Comparison of ENCODE assay signal across 24 cellular contexts in the genomic region with DNA sequence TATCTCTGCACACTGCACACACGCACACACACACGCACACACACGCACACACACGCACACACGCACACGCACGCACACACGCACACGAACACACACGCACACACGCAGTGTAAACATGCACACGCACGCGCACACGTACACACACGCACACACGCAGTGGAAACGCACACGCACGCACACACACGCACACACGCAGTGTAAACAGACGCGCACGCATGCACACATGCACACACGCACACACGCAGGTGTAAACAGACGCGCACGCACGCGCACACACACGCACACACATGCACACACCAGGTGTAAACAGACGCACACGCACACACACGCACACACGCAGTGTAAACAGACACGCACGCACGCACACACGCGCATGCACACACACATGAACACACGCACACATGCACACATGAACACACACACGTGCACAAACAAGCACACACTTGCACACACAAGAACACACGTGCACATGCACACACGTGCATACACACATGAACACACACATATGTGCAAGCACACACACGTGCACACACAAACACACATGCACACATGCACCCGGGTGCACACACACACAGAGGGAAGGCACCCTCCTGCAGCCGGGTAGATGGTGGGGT. TPM values are rescaled to one million over a fixed set of nuclear protein-coding genes. Genes with fewer than 3 reads are reported as not detected.
"Had no signal": no experiment of that assay in that cellular context is flagged by ENCODE, and none has a peak within 500 bp of the region (broad histone marks: within the 10 kb centered on the region; RNA-seq: fewer than 3 reads in every experiment).

No MANE protein-coding gene starts in this region.

- H3K79me2 ChIP-seq: hepatocyte had no signal

- H3K27me3 ChIP-seq: foreskin keratinocyte, heart left ventricle, hepatocyte, transverse colon had no signal

- ATAC-seq: foreskin keratinocyte; gastroesophageal sphincter; natural killer cell; stimulated activated naive CD8-positive, alpha-beta T cell treated with anti-CD3 and anti-CD28 coated beads, Interleukin-15, amount 100 ng/mL, for 72 hours had no signal

- H3K4me1 ChIP-seq: foreskin keratinocyte, gastroesophageal sphincter, suprapubic skin, transverse colon had no signal

- FAIRE-seq: endothelial cell of umbilical vein, kidney had no signal

- H3K36me3 ChIP-seq: esophagus muscularis mucosa, gastroesophageal sphincter, heart left ventricle, suprapubic skin, transverse colon had no signal

- H3K27ac ChIP-seq: esophagus muscularis mucosa, foreskin keratinocyte, gastroesophageal sphincter, heart left ventricle, hepatocyte, suprapubic skin, transverse colon had no signal

- H3K9me3 ChIP-seq: esophagus muscularis mucosa, gastroesophageal sphincter, heart left ventricle, suprapubic skin, transverse colon had no signal

- H3K4me2 ChIP-seq: hepatocyte, smooth muscle cell had no signal

- H3K4me3 ChIP-seq: dorsolateral prefrontal cortex, esophagus muscularis mucosa, gastroesophageal sphincter, heart left ventricle, hepatocyte, lung, smooth muscle cell, suprapubic skin, transverse colon had no signal

- DNase-seq: cortex of kidney; dorsolateral prefrontal cortex; effector CD8-positive, alpha-beta T cell; endodermal cell; foreskin keratinocyte; heart left ventricle; kidney; natural killer cell; retina; stimulated activated CD4-positive, alpha-beta T cell treated with anti-CD3 and anti-CD28 coated beads, Interleukin-12 subunit alpha, Interleukin-12 subunit beta, amount 100 ng/mL, for 4 hours; stimulated activated CD4-positive, alpha-beta T cell treated with anti-CD3 and anti-CD28 coated beads, Interleukin-1b, Interleukin-23, amount 100 ng/mL, for 48 hours; stimulated activated CD4-positive, alpha-beta T cell treated with anti-CD3 and anti-CD28 coated beads, Interleukin-4, amount 100 ng/mL, for 1 hour; stimulated activated CD8-positive, alpha-beta memory T cell treated with anti-CD3 and anti-CD28 coated beads, Interleukin-4, amount 100 ng/mL, for 48 hours; stimulated activated naive CD4-positive, alpha-beta T cell; stimulated activated naive CD8-positive, alpha-beta T cell treated with anti-CD3 and anti-CD28 coated beads, Interleukin-15, amount 100 ng/mL, for 72 hours; transverse colon had no signal

- H2AFZ ChIP-seq: hepatocyte had no signal

RNA-seq across cellular contexts. Expression of a gene that starts 45.2 kb away (rescaled TPM):
- total RNA-seq: endothelial cell of umbilical vein, mononuclear cell had no signal
- polyA plus RNA-seq: endothelial cell of umbilical vein had no signal
